In genomic region chr9:27005491-27005890, GRCh38 we compare ENCODE assay signal across 23 cellular contexts. TPM values are rescaled to one million over a fixed set of nuclear protein-coding genes. Genes with fewer than 3 reads are reported as not detected.
A peak's percentile ranks its signal among the peaks of the same experiment; 100 is the strongest.
DNase-seq lines count a peak whose midpoint lies in the region; ATAC-seq, FAIRE-seq and TF ChIP-seq lines count a peak whose summit lies in the region.
"Had no signal": no experiment of that assay in that cellular context is flagged by ENCODE, and none has a peak within 500 bp of the region (broad histone marks: within the 10 kb centered on the region; RNA-seq: fewer than 3 reads in every experiment).

Gene LRRC19 (minus strand): TSS chr9:27005672. CDS start chr9:26999694, 5,978 bp downstream.

- H3K9me3 Mint-ChIP-seq in WTC11: peaks cover 8% of the 10 kb centered on the region; the same call in 1 of the 2 replicates

- H3K27me3 Mint-ChIP-seq in WTC11 (ENCODE audit: low read depth): no peaks in the 10 kb centered on the region

- peak within 1 kb of the TSS; percentile 53 to 68 for H3K4me3 ChIP-seq in kidney (ENCODE audit: low read length in 2 of 2)
- peak within 1 kb of the TSS; percentile 1 for H3K4me3 ChIP-seq in rectal smooth muscle tissue (ENCODE audit: low read length)
- H3K4me3 ChIP-seq: GM12878 had no signal

- intact Hi-C loops in kidney (cut with DNase I): no loop called here

- H3K27me3 ChIP-seq in rectal smooth muscle tissue (ENCODE audit: control insufficient read depth, insufficient read depth, low read length): no peaks in the 10 kb centered on the region
- H3K27me3 ChIP-seq: BE2C had no signal

- no peaks in the 10 kb centered on the region for H3K36me3 Mint-ChIP-seq in WTC11

- POLR2A ChIA-PET in WTC11 (lab: Charles Lee): no interaction called here

- H3K27ac Mint-ChIP-seq in WTC11: peak within 1 kb of the TSS; percentile 89

- H3K4me3 Mint-ChIP-seq in WTC11: no peak within 1 kb of the TSS

- H3K27ac ChIP-seq in kidney (ENCODE audit: low read depth in 2 of 2, low read length in 2 of 2) (peak within 1 kb of the TSS; percentile 32 to 44), rectal smooth muscle tissue (ENCODE audit: low read depth, low read length) (no peak within 1 kb of the TSS)

- no peak for ATAC-seq in WTC11
- ATAC-seq: GM12878, SK-N-SH treated with all-trans-retinoic acid at 6 μM for 48 hours had no signal

- no peaks in the 10 kb centered on the region for H3K36me3 ChIP-seq in kidney (ENCODE audit: control insufficient read depth in 1 of 2, insufficient read depth in 2 of 2, low read length in 2 of 2)
- no peaks in the 10 kb centered on the region for H3K36me3 ChIP-seq in rectal smooth muscle tissue (ENCODE audit: control insufficient read depth, insufficient read depth, low read length)
- H3K36me3 ChIP-seq: BE2C had no signal

- DNase-seq in WTC11 (ENCODE audit: low spot score): no peak
- DNase-seq in kidney: no peak
- no peak for DNase-seq in activated CD4-positive, CD25-positive, alpha-beta regulatory T cell treated with anti-CD3 and anti-CD28 coated beads, Interleukin-2, amount 50 U/mL, for 72 hours
- DNase-seq in NCI-H1048 (lab: John Stamatoyannopoulos, UW): no peak
- DNase-seq in activated CD4-positive, alpha-beta T cell treated with anti-CD3 and anti-CD28 coated beads for 4 hours: no peak
- no peak for DNase-seq in GF-D8 (lab: John Stamatoyannopoulos, UW)
- DNase-seq: BE2C; H7; Kasumi-1; MM.1S; NCI-H1092 treated with DMSO at 0.1 percent for 48 hours; NCI-H1436 treated with DMSO at 0.1 percent for 48 hours; NCI-H1930; NCI-H2227 treated with DMSO at 0.1 percent for 48 hours; NCI-H510A treated with DMSO at 0.1 percent for 48 hours; NCI-H774; NK-92 treated with Interleukin-12 subunit alpha and Interleukin-12 subunit beta, amount 100 ng/mL, for 24 hours; SIG-M5 had no signal

- H3K4me1 ChIP-seq in kidney (ENCODE audit: control insufficient read depth in 1 of 2, insufficient read depth in 1 of 2, low read depth in 1 of 2, low read length in 2 of 2): no peaks in the 10 kb centered on the region
- no peaks in the 10 kb centered on the region for H3K4me1 ChIP-seq in rectal smooth muscle tissue (ENCODE audit: control insufficient read depth, insufficient read depth, low read length)
- H3K4me1 ChIP-seq: BE2C had no signal

- H3K9me3 ChIP-seq in kidney (ENCODE audit: control insufficient read depth in 1 of 2, low read length in 2 of 2): no peaks in the 10 kb centered on the region
- H3K9me3 ChIP-seq: BE2C had no signal

- no peak for TF ChIP-seq CTCF in WTC11 (IDR thresholded peaks at IDR 0.05)
- no peak for TF ChIP-seq CTCF in kidney (IDR thresholded peaks at IDR 0.05; ENCODE audit: borderline replicate concordance, extremely low read depth, insufficient read depth)

- CTCF ChIA-PET in WTC11 (lab: Charles Lee): interaction anchor here (0.6 kb wide), 1 partner anchor 15 kb away, joined by 5 read pairs; no protein-coding TSS in a partner anchor

- peak; percentile 43 for FAIRE-seq in A204.1 (lab: Jason Lieb, UNC)
- FAIRE-seq in kidney (lab: Jason Lieb, UNC): peak; percentile 86
- FAIRE-seq: GM12878 had no signal

- H3K4me1 Mint-ChIP-seq in WTC11: peaks cover 6% of the 10 kb centered on the region

- peak within 1 kb of the TSS in 1 of 2 donors; percentile 21 for H3K9ac ChIP-seq in kidney (ENCODE audit: low read length in 2 of 2)
- H3K9ac ChIP-seq in rectal smooth muscle tissue (ENCODE audit: low read length): no peak within 1 kb of the TSS

TF ChIP-seq in WTC11, 78 proteins besides CTCF, POLR2A, EP300 and RAD21 (continues in another document):
- TF ChIP-seq ETV6 (CRISPR knock-in tag; IDR thresholded peaks at IDR 0.05): no peak
- TF ChIP-seq FOXJ3 (CRISPR knock-in tag; IDR thresholded peaks at IDR 0.05; ENCODE audit: borderline replicate concordance): no peak
- no peak for TF ChIP-seq NFATC4 (CRISPR knock-in tag; IDR thresholded peaks at IDR 0.05)
- no peak for TF ChIP-seq ZBTB43 (CRISPR knock-in tag; IDR thresholded peaks at IDR 0.05)
- no peak for TF ChIP-seq ZNF532 (CRISPR knock-in tag; IDR thresholded peaks at IDR 0.05; ENCODE audit: borderline replicate concordance)
- TF ChIP-seq NR2C2 (CRISPR knock-in tag; IDR thresholded peaks at IDR 0.05): no peak
- no peak for TF ChIP-seq PRDM15 (CRISPR knock-in tag; IDR thresholded peaks at IDR 0.05)

RNA-seq across cellular contexts. Expression of gene LRRC19, which starts in this region (rescaled TPM):
- total RNA-seq in WTC11 (2021): not detected in 3 replicates
- total RNA-seq in kidney: 14.8 TPM
- 17.6 TPM for polyA plus RNA-seq in kidney (ENCODE audit: insufficient read depth, low read depth, low replicate concordance)
- total RNA-seq: A172, GM12878, H7 had no signal

Comparison
In these comparisons a context has a peak if more than half of its experiments do, and no peak if none do; other contexts are left out.
1. RNA of gene LRRC19 (total RNA-seq): 14.8 TPM in kidney (single experiment); not detected in WTC11; every median in the first group is over 10 times any median in the second.